1 cellular context compared by ENCODE assay signal in the genomic region with DNA sequence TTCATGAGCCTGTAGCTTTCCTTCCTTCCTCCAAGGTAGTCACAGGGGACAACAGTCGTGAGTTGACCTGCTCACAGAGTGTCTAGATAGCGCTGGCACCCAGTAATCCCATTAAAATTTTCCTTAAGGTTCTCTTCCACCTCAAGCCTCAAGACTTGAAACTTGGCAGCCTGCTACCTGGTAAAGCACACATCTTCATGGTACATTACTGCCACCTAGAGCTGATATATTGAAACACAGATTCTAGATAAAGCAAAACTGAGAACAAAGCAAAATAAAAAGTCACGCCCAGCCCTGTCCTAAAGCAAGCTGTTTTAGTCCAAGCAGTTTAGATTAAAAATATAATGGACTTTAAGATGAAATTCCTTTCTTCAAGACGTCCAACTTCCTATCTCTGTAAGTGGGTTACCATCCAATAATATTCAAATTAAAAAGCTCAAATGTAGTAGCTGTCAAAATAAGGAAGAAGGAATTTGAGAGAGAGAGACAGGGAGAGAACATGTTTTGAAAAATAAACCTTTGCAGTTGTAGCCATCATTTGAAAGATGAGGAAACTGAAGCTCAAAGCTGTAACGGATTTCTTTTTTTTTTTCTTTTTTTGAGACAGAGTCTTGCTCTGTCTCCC.
TF ChIP-seq lines count a peak whose summit lies in the region.

No MANE protein-coding gene starts in this region.

TF ChIP-seq in GM12878, 131 proteins besides CTCF, POLR2A, EP300 and RAD21 (continued from another document):
- TF ChIP-seq, protein P1, sequence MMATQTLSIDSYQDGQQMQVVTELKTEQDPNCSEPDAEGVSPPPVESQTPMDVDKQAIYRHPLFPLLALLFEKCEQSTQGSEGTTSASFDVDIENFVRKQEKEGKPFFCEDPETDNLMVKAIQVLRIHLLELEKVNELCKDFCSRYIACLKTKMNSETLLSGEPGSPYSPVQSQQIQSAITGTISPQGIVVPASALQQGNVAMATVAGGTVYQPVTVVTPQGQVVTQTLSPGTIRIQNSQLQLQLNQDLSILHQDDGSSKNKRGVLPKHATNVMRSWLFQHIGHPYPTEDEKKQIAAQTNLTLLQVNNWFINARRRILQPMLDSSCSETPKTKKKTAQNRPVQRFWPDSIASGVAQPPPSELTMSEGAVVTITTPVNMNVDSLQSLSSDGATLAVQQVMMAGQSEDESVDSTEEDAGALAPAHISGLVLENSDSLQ (IDR thresholded peaks at IDR 0.05), result no peak
- TF ChIP-seq SUZ12 (IDR thresholded peaks at IDR 0.05; ENCODE audit: unreplicated experiment) (no peak), FOXM1 (IDR thresholded peaks at IDR 0.05; ENCODE audit: low read depth, low read length) (no peak), ZNF274 (IDR thresholded peaks at IDR 0.05; ENCODE audit: insufficient read depth, insufficient read length) (no peak)
TF ChIP-seq in GM12878: peak in this region for 2.
